ENCODE assay signal across 25 cellular contexts in the genomic region with DNA sequence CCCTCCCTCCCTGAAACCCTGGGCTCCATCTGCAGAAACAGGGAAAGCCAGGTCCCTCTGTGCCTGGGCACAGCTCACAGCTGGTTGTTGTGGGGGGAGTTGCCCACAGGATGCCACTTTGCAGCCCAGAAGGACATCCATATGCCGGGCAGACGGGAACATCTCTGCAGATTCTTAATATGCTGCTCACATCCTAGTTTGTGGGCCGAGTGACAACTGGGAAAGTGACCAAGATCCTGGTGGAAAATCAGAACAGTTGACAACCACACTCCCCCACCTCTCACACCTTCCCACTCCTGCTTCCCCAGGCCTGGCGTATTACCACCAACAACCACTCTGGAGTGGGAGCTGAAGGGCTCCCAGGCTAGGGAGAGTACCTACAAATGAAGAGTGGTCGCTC. TPM values are rescaled to one million over a fixed set of nuclear protein-coding genes. Genes with fewer than 3 reads are reported as not detected.
A peak's percentile ranks its signal among the peaks of the same experiment; 100 is the strongest.
DNase-seq lines count a peak whose midpoint lies in the region; ATAC-seq and TF ChIP-seq lines count a peak whose summit lies in the region.
"Had no signal": no experiment of that assay in that cellular context is flagged by ENCODE, and none has a peak within 500 bp of the region (broad histone marks: within the 10 kb centered on the region; RNA-seq: fewer than 3 reads in every experiment).

No MANE protein-coding gene starts in this region.

- H3K9me2 ChIP-seq in HCT116 (ENCODE audit: insufficient read depth) = no peaks in the 10 kb centered on the region

- no peaks in the 10 kb centered on the region for H3K4me1 Mint-ChIP-seq in brain
- no peaks in the 10 kb centered on the region for H3K4me1 Mint-ChIP-seq in naive thymus-derived CD8-positive, alpha-beta T cell
- H3K4me1 Mint-ChIP-seq in CD8-positive, alpha-beta memory T cell = no peaks in the 10 kb centered on the region

- TF ChIP-seq RAD21 in HCT116 (IDR thresholded peaks at IDR 0.05; ENCODE audit: low read depth) = no peak

- BruUV-seq in HCT116 (replicated peaks; lab: Mats Ljungman, UMichigan) = no TSS peak

- no peak for TF ChIP-seq POLR2A in HCT116 (IDR thresholded peaks at IDR 0.05; ENCODE audit: borderline replicate concordance, extremely low read depth, insufficient read depth, insufficient read length)

- H3K4me1 ChIP-seq in HCT116 (ENCODE audit: control insufficient read depth in 1 of 2, insufficient read depth in 2 of 2, low read length in 2 of 2) = peaks cover 0 to 4% of the 10 kb centered on the region in 2 experiments; a peak in 1 of 4 replicates
- H3K4me1 ChIP-seq in foreskin keratinocyte = no peaks in the 10 kb centered on the region
- H3K4me1 ChIP-seq in CD8-positive, alpha-beta memory T cell (ENCODE audit: insufficient read depth, low read length) = no peaks in the 10 kb centered on the region
- H3K4me1 ChIP-seq: BLaER1, Peyer's patch, SJCRH30 had no signal

- no peaks in the 10 kb centered on the region for H3K27me3 Mint-ChIP-seq in brain
- no peaks in the 10 kb centered on the region for H3K27me3 Mint-ChIP-seq in naive thymus-derived CD8-positive, alpha-beta T cell
- H3K27me3 Mint-ChIP-seq in CD8-positive, alpha-beta memory T cell = no peaks in the 10 kb centered on the region
- H3K27me3 Mint-ChIP-seq: CD4-positive, alpha-beta T cell had no signal

- H3K9me3 Mint-ChIP-seq in brain = peaks cover 0 to 2% (median 0%) of the 10 kb centered on the region in 5 experiments
- H3K9me3 Mint-ChIP-seq in naive thymus-derived CD8-positive, alpha-beta T cell = no peaks in the 10 kb centered on the region
- H3K9me3 Mint-ChIP-seq in CD8-positive, alpha-beta memory T cell = no peaks in the 10 kb centered on the region
- H3K9me3 Mint-ChIP-seq: CD4-positive, alpha-beta T cell; HFFc6 had no signal

- H3K36me3 ChIP-seq in HCT116 (ENCODE audit: control insufficient read depth in 1 of 2, insufficient read depth in 2 of 2, low read length in 2 of 2) = no peaks in the 10 kb centered on the region
- no peaks in the 10 kb centered on the region for H3K36me3 ChIP-seq in CD8-positive, alpha-beta memory T cell (ENCODE audit: insufficient read depth, low read length)
- H3K36me3 ChIP-seq: BLaER1, Peyer's patch, SJCRH30 had no signal

- H3K27ac ChIP-seq in HCT116 (ENCODE audit: low read depth, low read length) (no peak overlapping the region), foreskin keratinocyte (no peak overlapping the region), skin epidermis (peak overlapping the region in 11 of 21 experiments; percentile 8 to 62 (median 24))
- no peak overlapping the region for H3K27ac ChIP-seq in CD8-positive, alpha-beta memory T cell (ENCODE audit: low read depth, low read length)
- H3K27ac ChIP-seq: BLaER1, Peyer's patch, SJCRH30 had no signal

- CTCF ChIA-PET in HCT116 (lab: Charles Lee) = interaction anchor here (1.6 to 1.8 kb wide), 2 partner anchors 13 to 17 kb away, joined by 7 to 8 read pairs; no protein-coding TSS in a partner anchor
- CTCF ChIA-PET in CD8-positive, alpha-beta memory T cell (lab: Charles Lee) = interaction anchor here (1.6 kb wide), 1 partner anchor 132 kb away, joined by 5 read pairs; no protein-coding TSS in a partner anchor

- H3K4me3 ChIP-seq in HCT116 (replicated peaks in 1 of 2; ENCODE audit: low read depth in 1 of 2, low read length in 2 of 2) (no peak overlapping the region), skin epidermis (no peak overlapping the region)
- no peak overlapping the region for H3K4me3 ChIP-seq in CD8-positive, alpha-beta memory T cell (ENCODE audit: low read length)
- H3K4me3 ChIP-seq: BLaER1, Peyer's patch, SJCRH30 had no signal

- H3K79me2 ChIP-seq in HCT116 (ENCODE audit: insufficient read depth, low read length) = no peaks in the 10 kb centered on the region

- peak overlapping the region in 3 of 5 experiments; percentile 34 to 85 (median 74) for H3K27ac Mint-ChIP-seq in brain
- H3K27ac Mint-ChIP-seq in naive thymus-derived CD8-positive, alpha-beta T cell = no peak overlapping the region
- no peak overlapping the region for H3K27ac Mint-ChIP-seq in CD8-positive, alpha-beta memory T cell
- H3K27ac Mint-ChIP-seq: CD4-positive, alpha-beta T cell; HFFc6 had no signal

- no peaks in the 10 kb centered on the region for H4K20me1 ChIP-seq in HCT116 (ENCODE audit: insufficient read depth)
- H4K20me1 ChIP-seq: BLaER1 had no signal

- ATAC-seq in HCT116 (0 out of 2 replicates have a peak, but pooled peaks have one; percentile 22), foreskin keratinocyte (peak; percentile 31)
- no peak for ATAC-seq in naive thymus-derived CD8-positive, alpha-beta T cell

- RAD21 ChIA-PET in HCT116 (lab: Charles Lee; ENCODE audit: low non-redundant PET in 1 of 2, low total read pairs in 2 of 2, uncharacterized antibody in 2 of 2, unreplicated experiment in 2 of 2) = no interaction called here

- DNase-seq in HCT116 (ENCODE audit: low read depth, low spot score) (no peak), foreskin keratinocyte (no peak), GDM1 (lab: John Stamatoyannopoulos, UW) (no peak)
- DNase-seq in activated CD8-positive, alpha-beta memory T cell treated with anti-CD3 and anti-CD28 coated beads for 24 hours = no peak
- no peak for DNase-seq in naive thymus-derived CD8-positive, alpha-beta T cell
- no peak for DNase-seq in CD8-positive, alpha-beta memory T cell
- DNase-seq: Caco-2; CD4-positive, alpha-beta T cell; DMS153; HFFc6; KG1; NCI-H1105; NCI-H146; NCI-H2029 treated with DMSO at 0.1 percent for 48 hours; NCI-H2171; NCI-H524 treated with DMSO at 0.1 percent for 48 hours; NCI-H82; Peyer's patch; SJCRH30 had no signal

- H3K9me3 ChIP-seq in HCT116 (ENCODE audit: control insufficient read depth in 1 of 2, insufficient read depth in 1 of 2, low read depth in 1 of 2, low read length in 2 of 2) = no peaks in the 10 kb centered on the region
- no peaks in the 10 kb centered on the region for H3K9me3 ChIP-seq in CD8-positive, alpha-beta memory T cell (ENCODE audit: low read length)
- H3K9me3 ChIP-seq: BLaER1, Caco-2, Peyer's patch, SJCRH30 had no signal

- H3K4me3 Mint-ChIP-seq in brain = no peak overlapping the region
- H3K4me3 Mint-ChIP-seq in naive thymus-derived CD8-positive, alpha-beta T cell = no peak overlapping the region
- no peak overlapping the region for H3K4me3 Mint-ChIP-seq in CD8-positive, alpha-beta memory T cell
- H3K4me3 Mint-ChIP-seq: CD4-positive, alpha-beta T cell; HFFc6 had no signal

- POLR2A ChIA-PET in HCT116 (lab: Charles Lee) = no interaction called here
- POLR2A ChIA-PET in naive thymus-derived CD8-positive, alpha-beta T cell (lab: Charles Lee) = interaction anchor here (0.7 to 1.3 kb wide), 2 partner anchors 9 to 32 kb away, joined by 3 read pairs; no protein-coding TSS in a partner anchor
- POLR2A ChIA-PET in CD8-positive, alpha-beta memory T cell (lab: Charles Lee) = no interaction called here

- TF ChIP-seq CTCF in HCT116 (IDR thresholded peaks at IDR 0.05 in 2 of 3, conservative IDR thresholded peaks at IDR 0.05 in 1 of 3; ENCODE audit: borderline replicate concordance in 1 of 3, insufficient read depth in 1 of 3, low read depth in 2 of 3, low read length in 2 of 3) = no peak
- TF ChIP-seq CTCF in brain (conservative IDR thresholded peaks at IDR 0.05) = no peak
- TF ChIP-seq CTCF in foreskin keratinocyte (conservative IDR thresholded peaks at IDR 0.05) = no peak

- H3K27me3 ChIP-seq in HCT116 (ENCODE audit: insufficient read depth, low read length) (no peaks in the 10 kb centered on the region), foreskin keratinocyte (no peaks in the 10 kb centered on the region)
- no peaks in the 10 kb centered on the region for H3K27me3 ChIP-seq in CD8-positive, alpha-beta memory T cell (ENCODE audit: insufficient read depth, low read length, poor library complexity, severe bottlenecking)
- H3K27me3 ChIP-seq: BLaER1, Peyer's patch, SJCRH30 had no signal

- H3K36me3 Mint-ChIP-seq in brain = no peaks in the 10 kb centered on the region
- H3K36me3 Mint-ChIP-seq in naive thymus-derived CD8-positive, alpha-beta T cell = no peaks in the 10 kb centered on the region
- no peaks in the 10 kb centered on the region for H3K36me3 Mint-ChIP-seq in CD8-positive, alpha-beta memory T cell

- intact Hi-C loops in HCT116 (cut with micrococcal nuclease) = no loop called here

- no peak overlapping the region for H3K4me2 ChIP-seq in HCT116 (ENCODE audit: low read length)
- H3K4me2 ChIP-seq: BLaER1 had no signal

- H3K9ac ChIP-seq in HCT116 (ENCODE audit: low read length) = no peak overlapping the region
- H3K9ac ChIP-seq: BLaER1 had no signal

- no peak overlapping the region for H2AFZ ChIP-seq in HCT116 (ENCODE audit: low read depth, low read length, poor library complexity, severe bottlenecking)

TF ChIP-seq in HCT116, 20 proteins besides CTCF, POLR2A, EP300 and RAD21 (continues in another document):
- no peak for TF ChIP-seq ZFX (IDR thresholded peaks at IDR 0.05)
- no peak for TF ChIP-seq SIN3A (IDR thresholded peaks at IDR 0.05; ENCODE audit: low read depth)
- no peak for TF ChIP-seq SRF (IDR thresholded peaks at IDR 0.05; ENCODE audit: low read depth)
- TF ChIP-seq CEBPB (IDR thresholded peaks at IDR 0.05; ENCODE audit: low read depth) = no peak

RNA-seq across cellular contexts. Expression of a gene that starts 7.3 kb away (rescaled TPM):
- 2.0 TPM for total RNA-seq in HCT116 (2021; ENCODE audit: unreplicated experiment)
- polyA plus RNA-seq in HCT116 (2012) = not detected in 2 replicates
- 24.1 TPM for polyA plus RNA-seq in brain (ENCODE audit: insufficient read depth, low read depth, low replicate concordance)
- total RNA-seq in foreskin keratinocyte = not detected in 2 replicates
- not detected in 2 replicates for polyA plus RNA-seq in foreskin keratinocyte
- total RNA-seq in naive thymus-derived CD8-positive, alpha-beta T cell = not detected
- not detected for polyA plus RNA-seq in naive thymus-derived CD8-positive, alpha-beta T cell
- total RNA-seq in CD8-positive, alpha-beta memory T cell = not detected
- polyA plus RNA-seq in CD8-positive, alpha-beta memory T cell = not detected
- total RNA-seq: A673; Caco-2; CD4-positive, alpha-beta T cell; H1; HFFc6; OCI-LY7; Peyer's patch; SJCRH30 had no signal
- polyA plus RNA-seq: H1 had no signal

Comparison
In these comparisons a context has a peak if more than half of its experiments do, and no peak if none do; other contexts are left out.
1. ATAC-seq: peak in HCT116 (single experiment) and foreskin keratinocyte (single experiment); none in naive thymus-derived CD8-positive, alpha-beta T cell (0 of 2).
2. H3K27ac ChIP-seq: peak in skin epidermis (11 of 21); none in HCT116 (single experiment), foreskin keratinocyte (single experiment) and CD8-positive, alpha-beta memory T cell (single experiment).
3. H3K27ac Mint-ChIP-seq: peak in brain (3 of 5); none in naive thymus-derived CD8-positive, alpha-beta T cell (0 of 10) and CD8-positive, alpha-beta memory T cell (0 of 8).